In genomic region chr3:189195302-189195701, GRCh38 we compare ENCODE assay signal across 14 cellular contexts. TPM values are rescaled to one million over a fixed set of nuclear protein-coding genes. Genes with fewer than 3 reads are reported as not detected.
A peak's percentile ranks its signal among the peaks of the same experiment; 100 is the strongest.
DNase-seq lines count a peak whose midpoint lies in the region; ATAC-seq and TF ChIP-seq lines count a peak whose summit lies in the region.
"Had no signal": no experiment of that assay in that cellular context is flagged by ENCODE, and none has a peak within 500 bp of the region (broad histone marks: within the 10 kb centered on the region; RNA-seq: fewer than 3 reads in every experiment).

No MANE protein-coding gene starts in this region.

- intact Hi-C loops in left lung (cut with DNase I) = no loop called here
- intact Hi-C loops in activated T-helper 1 cell treated with anti-CD3 and anti-CD28 coated beads, Interleukin-12 subunit alpha, Interleukin-12 subunit beta, Interleukin-2, Interleukin-4 antibody, amounts not matched to agents 30 ng/mL and 10 ng/mL and 1 ng/mL, durations not matched to agents 14 hours and 24 hours and 36 hours (cut with micrococcal nuclease) = no loop called here

- no peak overlapping the region for H3K27ac Mint-ChIP-seq in stimulated activated memory B cell treated with anti-CD40 and anti-IgM and Interleukin-4, amounts not matched to agents 10 μg/mL and 1 μg/mL and 100 μg/mL, for 72 hours
- H3K27ac Mint-ChIP-seq in activated naive CD4-positive, alpha-beta T cell treated with anti-CD3 and anti-CD28 coated beads, Interleukin-2, amount 50 U/mL, for 72 hours = no peak overlapping the region
- H3K27ac Mint-ChIP-seq in activated T-helper 1 cell treated with anti-CD3 and anti-CD28 coated beads, Interleukin-12 subunit alpha, Interleukin-12 subunit beta, Interleukin-2, Interleukin-4 antibody, amounts not matched to agents 30 ng/mL and 10 ng/mL and 1 ng/mL, durations not matched to agents 14 hours and 24 hours and 36 hours = no peak overlapping the region
- H3K27ac Mint-ChIP-seq: effector memory CD8-positive, alpha-beta T cell; natural killer cell had no signal

- no peaks in the 10 kb centered on the region for H3K36me3 ChIP-seq in left lung
- H3K36me3 ChIP-seq: vagina had no signal

- peak; percentile 20 for DNase-seq in ELR (ENCODE audit: low read depth)
- peak; percentile 38 for DNase-seq in HT1080 (ENCODE audit: low read depth)
- no peak for DNase-seq in astrocyte of the spinal cord (ENCODE audit: low read depth, low spot score)
- DNase-seq in left lung = peak in 1 of 2 donors; percentile 42
- no peak for DNase-seq in activated naive CD4-positive, alpha-beta T cell treated with anti-CD3 and anti-CD28 coated beads, Interleukin-2, amount 50 U/mL, for 72 hours (ENCODE audit: low spot score in 2 of 2)
- DNase-seq in activated T-helper 1 cell treated with anti-CD3 and anti-CD28 coated beads, Interleukin-12 subunit alpha, Interleukin-12 subunit beta, Interleukin-2, Interleukin-4 antibody, amounts not matched to agents 30 ng/mL and 10 ng/mL and 1 ng/mL, durations not matched to agents 14 hours and 24 hours and 36 hours (ENCODE audit: low spot score) = no peak
- DNase-seq: effector memory CD8-positive, alpha-beta T cell; natural killer cell; NCI-H345; small intestine had no signal

- in situ Hi-C loops in astrocyte of the spinal cord (cut with HindIII; ENCODE audit: low sequenced_read_pairs) = no loop called here

- peak; percentile 28 for TF ChIP-seq CTCF in astrocyte of the spinal cord (IDR thresholded peaks at IDR 0.05; ENCODE audit: low read depth, low read length)
- TF ChIP-seq CTCF in left lung (IDR thresholded peaks at IDR 0.05) = no peak

- no peaks in the 10 kb centered on the region for H3K36me3 Mint-ChIP-seq in stimulated activated memory B cell treated with anti-CD40 and anti-IgM and Interleukin-4, amounts not matched to agents 10 μg/mL and 1 μg/mL and 100 μg/mL, for 72 hours
- peaks cover 23 to 28% of the 10 kb centered on the region in 2 donors for H3K36me3 Mint-ChIP-seq in activated naive CD4-positive, alpha-beta T cell treated with anti-CD3 and anti-CD28 coated beads, Interleukin-2, amount 50 U/mL, for 72 hours
- no peaks in the 10 kb centered on the region for H3K36me3 Mint-ChIP-seq in activated T-helper 1 cell treated with anti-CD3 and anti-CD28 coated beads, Interleukin-12 subunit alpha, Interleukin-12 subunit beta, Interleukin-2, Interleukin-4 antibody, amounts not matched to agents 30 ng/mL and 10 ng/mL and 1 ng/mL, durations not matched to agents 14 hours and 24 hours and 36 hours (ENCODE audit: low read depth)

- no peaks in the 10 kb centered on the region for H3K4me1 Mint-ChIP-seq in stimulated activated memory B cell treated with anti-CD40 and anti-IgM and Interleukin-4, amounts not matched to agents 10 μg/mL and 1 μg/mL and 100 μg/mL, for 72 hours
- H3K4me1 Mint-ChIP-seq in activated T-helper 1 cell treated with anti-CD3 and anti-CD28 coated beads, Interleukin-12 subunit alpha, Interleukin-12 subunit beta, Interleukin-2, Interleukin-4 antibody, amounts not matched to agents 30 ng/mL and 10 ng/mL and 1 ng/mL, durations not matched to agents 14 hours and 24 hours and 36 hours (ENCODE audit: low read depth) = no peaks in the 10 kb centered on the region
- H3K4me1 Mint-ChIP-seq: natural killer cell had no signal

- no peak overlapping the region for H3K4me3 Mint-ChIP-seq in stimulated activated memory B cell treated with anti-CD40 and anti-IgM and Interleukin-4, amounts not matched to agents 10 μg/mL and 1 μg/mL and 100 μg/mL, for 72 hours
- H3K4me3 Mint-ChIP-seq in activated T-helper 1 cell treated with anti-CD3 and anti-CD28 coated beads, Interleukin-12 subunit alpha, Interleukin-12 subunit beta, Interleukin-2, Interleukin-4 antibody, amounts not matched to agents 30 ng/mL and 10 ng/mL and 1 ng/mL, durations not matched to agents 14 hours and 24 hours and 36 hours = no peak overlapping the region
- H3K4me3 Mint-ChIP-seq: effector memory CD8-positive, alpha-beta T cell; natural killer cell had no signal

- peaks cover 0 to 48% of the 10 kb centered on the region in 2 donors for H3K9me3 ChIP-seq in left lung

- H3K9me3 Mint-ChIP-seq in stimulated activated memory B cell treated with anti-CD40 and anti-IgM and Interleukin-4, amounts not matched to agents 10 μg/mL and 1 μg/mL and 100 μg/mL, for 72 hours = peaks cover 27% of the 10 kb centered on the region
- H3K9me3 Mint-ChIP-seq in activated naive CD4-positive, alpha-beta T cell treated with anti-CD3 and anti-CD28 coated beads, Interleukin-2, amount 50 U/mL, for 72 hours = peaks cover 29 to 37% of the 10 kb centered on the region in 2 donors
- H3K9me3 Mint-ChIP-seq in activated T-helper 1 cell treated with anti-CD3 and anti-CD28 coated beads, Interleukin-12 subunit alpha, Interleukin-12 subunit beta, Interleukin-2, Interleukin-4 antibody, amounts not matched to agents 30 ng/mL and 10 ng/mL and 1 ng/mL, durations not matched to agents 14 hours and 24 hours and 36 hours = peaks cover 43% of the 10 kb centered on the region

- ATAC-seq in left lung (peak; percentile 87), GM21381 (IDR thresholded peaks at IDR 0.05; ENCODE audit: unreplicated experiment) (no peak)
- ATAC-seq in stimulated activated memory B cell treated with anti-CD40 and anti-IgM and Interleukin-4, amounts not matched to agents 10 μg/mL and 1 μg/mL and 100 μg/mL, for 72 hours = no peak
- no peak for ATAC-seq in activated naive CD4-positive, alpha-beta T cell treated with anti-CD3 and anti-CD28 coated beads, Interleukin-2, amount 50 U/mL, for 72 hours
- ATAC-seq: effector memory CD8-positive, alpha-beta T cell; natural killer cell had no signal

- H3K27me3 Mint-ChIP-seq in stimulated activated memory B cell treated with anti-CD40 and anti-IgM and Interleukin-4, amounts not matched to agents 10 μg/mL and 1 μg/mL and 100 μg/mL, for 72 hours = peaks cover 20% of the 10 kb centered on the region
- H3K27me3 Mint-ChIP-seq in activated T-helper 1 cell treated with anti-CD3 and anti-CD28 coated beads, Interleukin-12 subunit alpha, Interleukin-12 subunit beta, Interleukin-2, Interleukin-4 antibody, amounts not matched to agents 30 ng/mL and 10 ng/mL and 1 ng/mL, durations not matched to agents 14 hours and 24 hours and 36 hours (ENCODE audit: insufficient read depth) = peaks cover 2% of the 10 kb centered on the region
- H3K27me3 Mint-ChIP-seq: effector memory CD8-positive, alpha-beta T cell had no signal

- H3K4me3 ChIP-seq in astrocyte of the spinal cord (ENCODE audit: low read depth, low read length) (no peak overlapping the region), left lung (no peak overlapping the region)
- H3K4me3 ChIP-seq: SK-N-MC, vagina had no signal

- H3K27me3 ChIP-seq in left lung = no peaks in the 10 kb centered on the region
- H3K27me3 ChIP-seq: vagina had no signal

- H3K4me1 ChIP-seq in left lung = no peaks in the 10 kb centered on the region
- H3K4me1 ChIP-seq: vagina had no signal

- H3K27ac ChIP-seq in left lung = no peak overlapping the region
- H3K27ac ChIP-seq: SK-N-MC, vagina had no signal

RNA-seq across cellular contexts. Expression of gene TPRG1, which starts 23.5 kb away (rescaled TPM):
- total RNA-seq in HT1080 (2014; rRNA removed; shearing (Covaris generic)) = 0.24 and 0.27 TPM in 2 replicates
- 0.85 and 1.2 TPM in 2 replicates for polyA plus RNA-seq in HT1080 (2015; cell fraction: cytosol; rRNA removed)
- polyA plus RNA-seq in HT1080 (2015; cell fraction: nucleus; rRNA removed) = 0.12 and 0.26 TPM in 2 replicates
- total RNA-seq in left lung = 10 to 100 TPM in 1 of 2 donors, 1 to 10 TPM in 1; 5.0 to 12.8 TPM
- total RNA-seq in activated naive CD4-positive, alpha-beta T cell treated with anti-CD3 and anti-CD28 coated beads, Interleukin-2, amount 50 U/mL, for 72 hours = 10 to 100 TPM in 1 of 2 donors, 1 to 10 TPM in 1; 1.0 to 21.0 TPM
- 11.2 and 13.6 TPM in 2 replicates for total RNA-seq in activated T-helper 1 cell treated with anti-CD3 and anti-CD28 coated beads, Interleukin-12 subunit alpha, Interleukin-12 subunit beta, Interleukin-2, Interleukin-4 antibody, amounts not matched to agents 30 ng/mL and 10 ng/mL and 1 ng/mL, durations not matched to agents 14 hours and 24 hours and 36 hours

Comparison
In these comparisons a context has a peak if more than half of its experiments do, and no peak if none do; other contexts are left out.
1. DNase-seq: peak in ELR (single experiment) and HT1080 (single experiment); none in astrocyte of the spinal cord (single experiment), activated naive CD4-positive, alpha-beta T cell treated with anti-CD3 and anti-CD28 coated beads, Interleukin-2, amount 50 U/mL, for 72 hours (0 of 2) and activated T-helper 1 cell treated with anti-CD3 and anti-CD28 coated beads, Interleukin-12 subunit alpha, Interleukin-12 subunit beta, Interleukin-2, Interleukin-4 antibody, amounts not matched to agents 30 ng/mL and 10 ng/mL and 1 ng/mL, durations not matched to agents 14 hours and 24 hours and 36 hours (single experiment).